1 cellular context compared by ENCODE assay signal in the genomic region with DNA sequence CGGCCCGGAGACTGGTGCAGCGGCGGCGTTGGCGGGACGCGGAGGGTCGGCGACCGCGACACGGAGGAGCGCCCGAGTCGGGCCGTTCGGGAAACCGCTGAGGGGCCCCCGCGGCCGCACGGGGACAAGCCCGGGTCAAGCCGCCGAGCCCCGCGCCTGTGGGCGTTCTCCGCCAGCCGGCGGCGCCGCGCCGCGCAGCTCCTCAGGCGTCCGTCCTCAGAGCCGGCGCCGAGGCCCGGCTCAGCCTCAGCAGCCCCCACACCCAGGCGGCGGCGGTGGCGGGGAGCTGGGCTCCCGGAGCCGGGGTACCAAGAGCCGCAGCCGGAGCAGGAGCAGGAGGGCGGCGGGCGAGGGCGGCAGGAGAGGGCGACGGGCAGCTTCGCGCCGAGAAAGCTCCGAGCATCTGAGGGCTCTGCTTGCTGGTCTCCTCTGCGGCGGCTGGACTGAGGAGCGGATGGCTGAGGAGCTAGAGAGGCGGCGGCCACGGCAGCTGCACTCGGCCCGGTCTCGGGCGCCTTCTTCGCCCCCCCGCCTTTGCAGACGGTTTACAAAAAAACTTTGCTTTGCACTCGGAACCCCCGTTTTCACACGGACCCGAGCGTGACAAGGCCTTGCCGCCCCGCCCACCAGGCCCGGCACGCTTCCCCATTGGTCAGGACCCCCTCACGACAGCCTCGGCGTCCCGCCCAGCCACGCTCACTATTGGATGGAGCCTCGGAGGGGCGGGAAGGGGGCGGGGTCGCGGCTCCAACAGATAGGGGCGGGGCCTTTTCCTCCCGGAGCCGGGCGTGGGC.
TF ChIP-seq lines count a peak whose summit lies in the region.

A gene with protein sequence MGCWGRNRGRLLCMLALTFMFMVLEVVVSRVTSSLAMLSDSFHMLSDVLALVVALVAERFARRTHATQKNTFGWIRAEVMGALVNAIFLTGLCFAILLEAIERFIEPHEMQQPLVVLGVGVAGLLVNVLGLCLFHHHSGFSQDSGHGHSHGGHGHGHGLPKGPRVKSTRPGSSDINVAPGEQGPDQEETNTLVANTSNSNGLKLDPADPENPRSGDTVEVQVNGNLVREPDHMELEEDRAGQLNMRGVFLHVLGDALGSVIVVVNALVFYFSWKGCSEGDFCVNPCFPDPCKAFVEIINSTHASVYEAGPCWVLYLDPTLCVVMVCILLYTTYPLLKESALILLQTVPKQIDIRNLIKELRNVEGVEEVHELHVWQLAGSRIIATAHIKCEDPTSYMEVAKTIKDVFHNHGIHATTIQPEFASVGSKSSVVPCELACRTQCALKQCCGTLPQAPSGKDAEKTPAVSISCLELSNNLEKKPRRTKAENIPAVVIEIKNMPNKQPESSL (minus strand): TSS at position 522 of the 794 bp plus-strand sequence. CDS start 549 bp downstream, outside the sequence.

TF ChIP-seq in K562, 482 proteins besides CTCF, POLR2A, EP300 and RAD21 (continued from another document and continues in another):
- TF ChIP-seq, protein P1, sequence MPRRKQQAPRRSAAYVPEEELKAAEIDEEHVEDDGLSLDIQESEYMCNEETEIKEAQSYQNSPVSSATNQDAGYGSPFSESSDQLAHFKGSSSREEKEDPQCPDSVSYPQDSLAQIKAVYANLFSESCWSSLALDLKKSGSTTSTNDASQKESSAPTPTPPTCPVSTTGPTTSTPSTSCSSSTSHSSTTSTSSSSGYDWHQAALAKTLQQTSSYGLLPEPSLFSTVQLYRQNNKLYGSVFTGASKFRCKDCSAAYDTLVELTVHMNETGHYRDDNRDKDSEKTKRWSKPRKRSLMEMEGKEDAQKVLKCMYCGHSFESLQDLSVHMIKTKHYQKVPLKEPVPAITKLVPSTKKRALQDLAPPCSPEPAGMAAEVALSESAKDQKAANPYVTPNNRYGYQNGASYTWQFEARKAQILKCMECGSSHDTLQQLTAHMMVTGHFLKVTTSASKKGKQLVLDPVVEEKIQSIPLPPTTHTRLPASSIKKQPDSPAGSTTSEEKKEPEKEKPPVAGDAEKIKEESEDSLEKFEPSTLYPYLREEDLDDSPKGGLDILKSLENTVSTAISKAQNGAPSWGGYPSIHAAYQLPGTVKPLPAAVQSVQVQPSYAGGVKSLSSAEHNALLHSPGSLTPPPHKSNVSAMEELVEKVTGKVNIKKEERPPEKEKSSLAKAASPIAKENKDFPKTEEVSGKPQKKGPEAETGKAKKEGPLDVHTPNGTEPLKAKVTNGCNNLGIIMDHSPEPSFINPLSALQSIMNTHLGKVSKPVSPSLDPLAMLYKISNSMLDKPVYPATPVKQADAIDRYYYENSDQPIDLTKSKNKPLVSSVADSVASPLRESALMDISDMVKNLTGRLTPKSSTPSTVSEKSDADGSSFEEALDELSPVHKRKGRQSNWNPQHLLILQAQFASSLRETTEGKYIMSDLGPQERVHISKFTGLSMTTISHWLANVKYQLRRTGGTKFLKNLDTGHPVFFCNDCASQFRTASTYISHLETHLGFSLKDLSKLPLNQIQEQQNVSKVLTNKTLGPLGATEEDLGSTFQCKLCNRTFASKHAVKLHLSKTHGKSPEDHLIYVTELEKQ (CRISPR knock-in tag; IDR thresholded peaks at IDR 0.05): no peak
- TF ChIP-seq TBL1XR1 (IDR thresholded peaks at IDR 0.05; ENCODE audit: low read length in 2 of 2) (no peak), ZNF778 (CRISPR knock-in tag; IDR thresholded peaks at IDR 0.05) (no peak), RBFOX2 (IDR thresholded peaks at IDR 0.05; ENCODE audit: low read depth, low read length) (peak; percentile 79), KLF16 (IDR thresholded peaks at IDR 0.05) (no peak), ZBTB8A (IDR thresholded peaks at IDR 0.05; ENCODE audit: partially characterized antibody) (no peak), NFE2L1 (tag; IDR thresholded peaks at IDR 0.05; ENCODE audit: borderline replicate concordance, low read depth) (no peak), SP1 (CRISPR knock-in tag; IDR thresholded peaks at IDR 0.05) (peak; percentile 99), MYC (IDR thresholded peaks at IDR 0.05; ENCODE audit: low read depth, low read length) (no peak), MYC (CRISPR knock-in tag; IDR thresholded peaks at IDR 0.05; ENCODE audit: borderline replicate concordance, low read depth) (no peak), SMARCA5 (IDR thresholded peaks at IDR 0.05) (no peak), ZNF282 (CRISPR knock-in tag; IDR thresholded peaks at IDR 0.05) (0 out of 2 replicates have a peak, but pooled peaks have one; percentile 79), ZZZ3 (IDR thresholded peaks at IDR 0.05) (no peak), ZNF347 (CRISPR knock-in tag; IDR thresholded peaks at IDR 0.05; ENCODE audit: low read depth) (no peak), TARDBP (IDR thresholded peaks at IDR 0.05) (peak; percentile 26; the same call in 1 of the 2 replicates), JUN (IDR thresholded peaks at IDR 0.05; ENCODE audit: borderline replicate concordance, low read depth, low read length) (no peak), JUN (CRISPR knock-in tag; IDR thresholded peaks at IDR 0.05; ENCODE audit: borderline replicate concordance) (0 out of 2 replicates have a peak, but pooled peaks have one; percentile 43), TOE1 (IDR thresholded peaks at IDR 0.05; ENCODE audit: borderline replicate concordance) (0 out of 2 replicates have a peak, but pooled peaks have one; percentile 27), TOE1 (CRISPR knock-in tag; IDR thresholded peaks at IDR 0.05; ENCODE audit: borderline replicate concordance, low read depth) (no peak), SMC3 (conservative IDR thresholded peaks at IDR 0.05; ENCODE audit: insufficient read depth, low read depth, low read length) (no peak), U2AF2 (optimal IDR thresholded peaks at IDR 0.05; ENCODE audit: low read depth, low read length) (no peak), SAFB (IDR thresholded peaks at IDR 0.05; ENCODE audit: borderline replicate concordance, low read depth, low read length) (no peak; the same call in 1 of the 2 replicates), PHF8 (IDR thresholded peaks at IDR 0.05; ENCODE audit: borderline replicate concordance, low read length) (peak; percentile 67; the same call in 1 of the 2 replicates), ATF1 (CRISPR knock-in tag; IDR thresholded peaks at IDR 0.05) (peak; percentile 46), ATF1 (tag; IDR thresholded peaks at IDR 0.05) (peak; percentile 89), TAF7 (tag; IDR thresholded peaks at IDR 0.05) (no peak)
- TF ChIP-seq, protein P2, sequence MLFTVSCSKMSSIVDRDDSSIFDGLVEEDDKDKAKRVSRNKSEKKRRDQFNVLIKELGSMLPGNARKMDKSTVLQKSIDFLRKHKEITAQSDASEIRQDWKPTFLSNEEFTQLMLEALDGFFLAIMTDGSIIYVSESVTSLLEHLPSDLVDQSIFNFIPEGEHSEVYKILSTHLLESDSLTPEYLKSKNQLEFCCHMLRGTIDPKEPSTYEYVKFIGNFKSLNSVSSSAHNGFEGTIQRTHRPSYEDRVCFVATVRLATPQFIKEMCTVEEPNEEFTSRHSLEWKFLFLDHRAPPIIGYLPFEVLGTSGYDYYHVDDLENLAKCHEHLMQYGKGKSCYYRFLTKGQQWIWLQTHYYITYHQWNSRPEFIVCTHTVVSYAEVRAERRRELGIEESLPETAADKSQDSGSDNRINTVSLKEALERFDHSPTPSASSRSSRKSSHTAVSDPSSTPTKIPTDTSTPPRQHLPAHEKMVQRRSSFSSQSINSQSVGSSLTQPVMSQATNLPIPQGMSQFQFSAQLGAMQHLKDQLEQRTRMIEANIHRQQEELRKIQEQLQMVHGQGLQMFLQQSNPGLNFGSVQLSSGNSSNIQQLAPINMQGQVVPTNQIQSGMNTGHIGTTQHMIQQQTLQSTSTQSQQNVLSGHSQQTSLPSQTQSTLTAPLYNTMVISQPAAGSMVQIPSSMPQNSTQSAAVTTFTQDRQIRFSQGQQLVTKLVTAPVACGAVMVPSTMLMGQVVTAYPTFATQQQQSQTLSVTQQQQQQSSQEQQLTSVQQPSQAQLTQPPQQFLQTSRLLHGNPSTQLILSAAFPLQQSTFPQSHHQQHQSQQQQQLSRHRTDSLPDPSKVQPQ (CRISPR knock-in tag; IDR thresholded peaks at IDR 0.05; ENCODE audit: borderline replicate concordance): peak; percentile 82; the same call in 1 of the 2 replicates
- TF ChIP-seq, protein P3, sequence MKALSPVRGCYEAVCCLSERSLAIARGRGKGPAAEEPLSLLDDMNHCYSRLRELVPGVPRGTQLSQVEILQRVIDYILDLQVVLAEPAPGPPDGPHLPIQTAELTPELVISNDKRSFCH (CRISPR knock-in tag; IDR thresholded peaks at IDR 0.05): no peak
- TF ChIP-seq, protein P3 (tag; IDR thresholded peaks at IDR 0.05): no peak
- TF ChIP-seq, protein P4, sequence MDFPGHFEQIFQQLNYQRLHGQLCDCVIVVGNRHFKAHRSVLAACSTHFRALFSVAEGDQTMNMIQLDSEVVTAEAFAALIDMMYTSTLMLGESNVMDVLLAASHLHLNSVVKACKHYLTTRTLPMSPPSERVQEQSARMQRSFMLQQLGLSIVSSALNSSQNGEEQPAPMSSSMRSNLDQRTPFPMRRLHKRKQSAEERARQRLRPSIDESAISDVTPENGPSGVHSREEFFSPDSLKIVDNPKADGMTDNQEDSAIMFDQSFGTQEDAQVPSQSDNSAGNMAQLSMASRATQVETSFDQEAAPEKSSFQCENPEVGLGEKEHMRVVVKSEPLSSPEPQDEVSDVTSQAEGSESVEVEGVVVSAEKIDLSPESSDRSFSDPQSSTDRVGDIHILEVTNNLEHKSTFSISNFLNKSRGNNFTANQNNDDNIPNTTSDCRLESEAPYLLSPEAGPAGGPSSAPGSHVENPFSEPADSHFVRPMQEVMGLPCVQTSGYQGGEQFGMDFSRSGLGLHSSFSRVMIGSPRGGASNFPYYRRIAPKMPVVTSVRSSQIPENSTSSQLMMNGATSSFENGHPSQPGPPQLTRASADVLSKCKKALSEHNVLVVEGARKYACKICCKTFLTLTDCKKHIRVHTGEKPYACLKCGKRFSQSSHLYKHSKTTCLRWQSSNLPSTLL (IDR thresholded peaks at IDR 0.05): no peak
- TF ChIP-seq, protein P5, sequence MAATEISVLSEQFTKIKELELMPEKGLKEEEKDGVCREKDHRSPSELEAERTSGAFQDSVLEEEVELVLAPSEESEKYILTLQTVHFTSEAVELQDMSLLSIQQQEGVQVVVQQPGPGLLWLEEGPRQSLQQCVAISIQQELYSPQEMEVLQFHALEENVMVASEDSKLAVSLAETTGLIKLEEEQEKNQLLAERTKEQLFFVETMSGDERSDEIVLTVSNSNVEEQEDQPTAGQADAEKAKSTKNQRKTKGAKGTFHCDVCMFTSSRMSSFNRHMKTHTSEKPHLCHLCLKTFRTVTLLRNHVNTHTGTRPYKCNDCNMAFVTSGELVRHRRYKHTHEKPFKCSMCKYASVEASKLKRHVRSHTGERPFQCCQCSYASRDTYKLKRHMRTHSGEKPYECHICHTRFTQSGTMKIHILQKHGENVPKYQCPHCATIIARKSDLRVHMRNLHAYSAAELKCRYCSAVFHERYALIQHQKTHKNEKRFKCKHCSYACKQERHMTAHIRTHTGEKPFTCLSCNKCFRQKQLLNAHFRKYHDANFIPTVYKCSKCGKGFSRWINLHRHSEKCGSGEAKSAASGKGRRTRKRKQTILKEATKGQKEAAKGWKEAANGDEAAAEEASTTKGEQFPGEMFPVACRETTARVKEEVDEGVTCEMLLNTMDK (IDR thresholded peaks at IDR 0.05; ENCODE audit: borderline replicate concordance, insufficient read depth, low read depth, low read length, poor library complexity, severe bottlenecking): no peak
- TF ChIP-seq, protein P6, sequence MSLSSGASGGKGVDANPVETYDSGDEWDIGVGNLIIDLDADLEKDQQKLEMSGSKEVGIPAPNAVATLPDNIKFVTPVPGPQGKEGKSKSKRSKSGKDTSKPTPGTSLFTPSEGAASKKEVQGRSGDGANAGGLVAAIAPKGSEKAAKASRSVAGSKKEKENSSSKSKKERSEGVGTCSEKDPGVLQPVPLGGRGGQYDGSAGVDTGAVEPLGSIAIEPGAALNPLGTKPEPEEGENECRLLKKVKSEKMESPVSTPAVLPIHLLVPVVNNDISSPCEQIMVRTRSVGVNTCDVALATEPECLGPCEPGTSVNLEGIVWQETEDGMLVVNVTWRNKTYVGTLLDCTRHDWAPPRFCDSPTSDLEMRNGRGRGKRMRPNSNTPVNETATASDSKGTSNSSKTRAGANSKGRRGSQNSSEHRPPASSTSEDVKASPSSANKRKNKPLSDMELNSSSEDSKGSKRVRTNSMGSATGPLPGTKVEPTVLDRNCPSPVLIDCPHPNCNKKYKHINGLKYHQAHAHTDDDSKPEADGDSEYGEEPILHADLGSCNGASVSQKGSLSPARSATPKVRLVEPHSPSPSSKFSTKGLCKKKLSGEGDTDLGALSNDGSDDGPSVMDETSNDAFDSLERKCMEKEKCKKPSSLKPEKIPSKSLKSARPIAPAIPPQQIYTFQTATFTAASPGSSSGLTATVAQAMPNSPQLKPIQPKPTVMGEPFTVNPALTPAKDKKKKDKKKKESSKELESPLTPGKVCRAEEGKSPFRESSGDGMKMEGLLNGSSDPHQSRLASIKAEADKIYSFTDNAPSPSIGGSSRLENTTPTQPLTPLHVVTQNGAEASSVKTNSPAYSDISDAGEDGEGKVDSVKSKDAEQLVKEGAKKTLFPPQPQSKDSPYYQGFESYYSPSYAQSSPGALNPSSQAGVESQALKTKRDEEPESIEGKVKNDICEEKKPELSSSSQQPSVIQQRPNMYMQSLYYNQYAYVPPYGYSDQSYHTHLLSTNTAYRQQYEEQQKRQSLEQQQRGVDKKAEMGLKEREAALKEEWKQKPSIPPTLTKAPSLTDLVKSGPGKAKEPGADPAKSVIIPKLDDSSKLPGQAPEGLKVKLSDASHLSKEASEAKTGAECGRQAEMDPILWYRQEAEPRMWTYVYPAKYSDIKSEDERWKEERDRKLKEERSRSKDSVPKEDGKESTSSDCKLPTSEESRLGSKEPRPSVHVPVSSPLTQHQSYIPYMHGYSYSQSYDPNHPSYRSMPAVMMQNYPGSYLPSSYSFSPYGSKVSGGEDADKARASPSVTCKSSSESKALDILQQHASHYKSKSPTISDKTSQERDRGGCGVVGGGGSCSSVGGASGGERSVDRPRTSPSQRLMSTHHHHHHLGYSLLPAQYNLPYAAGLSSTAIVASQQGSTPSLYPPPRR (CRISPR knock-in tag; IDR thresholded peaks at IDR 0.05; ENCODE audit: borderline replicate concordance): no peak
- TF ChIP-seq, protein P7, sequence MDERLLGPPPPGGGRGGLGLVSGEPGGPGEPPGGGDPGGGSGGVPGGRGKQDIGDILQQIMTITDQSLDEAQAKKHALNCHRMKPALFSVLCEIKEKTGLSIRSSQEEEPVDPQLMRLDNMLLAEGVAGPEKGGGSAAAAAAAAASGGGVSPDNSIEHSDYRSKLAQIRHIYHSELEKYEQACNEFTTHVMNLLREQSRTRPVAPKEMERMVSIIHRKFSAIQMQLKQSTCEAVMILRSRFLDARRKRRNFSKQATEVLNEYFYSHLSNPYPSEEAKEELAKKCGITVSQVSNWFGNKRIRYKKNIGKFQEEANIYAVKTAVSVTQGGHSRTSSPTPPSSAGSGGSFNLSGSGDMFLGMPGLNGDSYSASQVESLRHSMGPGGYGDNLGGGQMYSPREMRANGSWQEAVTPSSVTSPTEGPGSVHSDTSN (CRISPR knock-in tag; IDR thresholded peaks at IDR 0.05; ENCODE audit: low read depth): no peak
- TF ChIP-seq, protein P7 (tag; conservative IDR thresholded peaks at IDR 0.05; ENCODE audit: low read depth): no peak
